Comparison of ENCODE assay signal across 9 cellular contexts in genomic region chr4:86453044-86453501, GRCh38.
DNase-seq lines count a peak whose midpoint lies in the region; ATAC-seq and TF ChIP-seq lines count a peak whose summit lies in the region.
"Had no signal": no experiment of that assay in that cellular context is flagged by ENCODE, and none has a peak within 500 bp of the region (broad histone marks: within the 10 kb centered on the region; RNA-seq: fewer than 3 reads in every experiment).

No MANE protein-coding gene starts in this region.

- H3K4me1 ChIP-seq in esophagus (ENCODE audit: control insufficient read depth in 2 of 2, insufficient read depth in 2 of 2, low read length in 1 of 2): peaks cover 0 to 15% of the 10 kb centered on the region in 2 donors
- H3K4me1 ChIP-seq in muscle layer of colon (ENCODE audit: insufficient read depth, low read length): peaks cover 3% of the 10 kb centered on the region
- H3K4me1 ChIP-seq in uterus: no peaks in the 10 kb centered on the region

- intact Hi-C loops in uterus (cut with DNase I; ENCODE audit: low total_unique reads): no loop called here

- H3K27ac Mint-ChIP-seq in activated naive CD4-positive, alpha-beta T cell treated with anti-CD3 and anti-CD28 coated beads, Interleukin-2, amount 50 U/mL, for 72 hours: no peak overlapping the region

- no peaks in the 10 kb centered on the region for H3K36me3 Mint-ChIP-seq in activated naive CD4-positive, alpha-beta T cell treated with anti-CD3 and anti-CD28 coated beads, Interleukin-2, amount 50 U/mL, for 72 hours

- no peak for ATAC-seq in activated naive CD4-positive, alpha-beta T cell treated with anti-CD3 and anti-CD28 coated beads, Interleukin-2, amount 50 U/mL, for 72 hours
- no peak for ATAC-seq in GM19397 (IDR thresholded peaks at IDR 0.05; ENCODE audit: unreplicated experiment)

- H3K9me3 ChIP-seq in esophagus (ENCODE audit: control insufficient read depth in 2 of 2, insufficient read depth in 1 of 2, low read depth in 1 of 2, low read length in 1 of 2) (no peaks in the 10 kb centered on the region), muscle layer of colon (ENCODE audit: low read length) (no peaks in the 10 kb centered on the region), uterus (no peaks in the 10 kb centered on the region)

- peak overlapping the region; percentile 70 to 78 for H3K27ac ChIP-seq in esophagus (ENCODE audit: low read depth in 2 of 2, low read length in 1 of 2)
- peak overlapping the region; percentile 29 for H3K27ac ChIP-seq in muscle layer of colon (ENCODE audit: low read depth, low read length)
- peak overlapping the region; percentile 91 to 94 for H3K27ac ChIP-seq in uterus

- no peak overlapping the region for H3K9ac ChIP-seq in muscle layer of colon (ENCODE audit: low read length)

- 49 to 57% methylated on average over 8 of the region's 8 CpGs for WGBS in esophagus, 2 donors

- peak; percentile 27 to 48 for DNase-seq in NCI-H524 (lab: John Stamatoyannopoulos, UW)
- DNase-seq in NCI-H524 treated with DMSO at 0.1 percent for 48 hours (lab: John Stamatoyannopoulos, UW): no peak
- DNase-seq in uterus: peak; percentile 59 to 65
- DNase-seq in activated naive CD4-positive, alpha-beta T cell treated with anti-CD3 and anti-CD28 coated beads, Interleukin-2, amount 50 U/mL, for 72 hours (ENCODE audit: low spot score in 2 of 2): no peak
- DNase-seq in SW480 (ENCODE audit: low spot score): no peak
- DNase-seq: ACHN had no signal

- H3K9me3 Mint-ChIP-seq in activated naive CD4-positive, alpha-beta T cell treated with anti-CD3 and anti-CD28 coated beads, Interleukin-2, amount 50 U/mL, for 72 hours: no peaks in the 10 kb centered on the region

- H3K4me3 ChIP-seq in esophagus (ENCODE audit: low read depth in 1 of 2, low read length in 2 of 2) (peak overlapping the region; percentile 18 to 20), muscle layer of colon (ENCODE audit: low read depth in 1 of 2, low read length in 2 of 2) (peak overlapping the region in 1 of 2 donors; percentile 43), uterus (peak overlapping the region; percentile 45 to 47)

- TF ChIP-seq CTCF in uterus (IDR thresholded peaks at IDR 0.05): no peak

- no peak for TF ChIP-seq POLR2A in uterus (IDR thresholded peaks at IDR 0.05)

- H3K27me3 ChIP-seq in esophagus (ENCODE audit: control insufficient read depth in 1 of 2, insufficient read depth in 2 of 2, low read length in 2 of 2) (no peaks in the 10 kb centered on the region), muscle layer of colon (ENCODE audit: control insufficient read depth in 1 of 2, insufficient read depth in 2 of 2, low read length in 2 of 2) (no peaks in the 10 kb centered on the region), uterus (no peaks in the 10 kb centered on the region)

- H3K36me3 ChIP-seq in esophagus (ENCODE audit: control insufficient read depth in 2 of 2, insufficient read depth in 2 of 2, low read length in 1 of 2) (no peaks in the 10 kb centered on the region), muscle layer of colon (ENCODE audit: insufficient read depth, low read length) (no peaks in the 10 kb centered on the region), uterus (no peaks in the 10 kb centered on the region)

Comparison
In these comparisons a context has a peak if more than half of its experiments do, and no peak if none do; other contexts are left out.
1. DNase-seq: peak in NCI-H524 (2 of 2) and uterus (2 of 2); none in NCI-H524 treated with DMSO at 0.1 percent for 48 hours (single experiment), activated naive CD4-positive, alpha-beta T cell treated with anti-CD3 and anti-CD28 coated beads, Interleukin-2, amount 50 U/mL, for 72 hours (0 of 2) and SW480 (single experiment).
2. H3K27ac ChIP-seq: peak in every context shown above with its lines; median percentile 92 in uterus; 74 in esophagus; 29 in muscle layer of colon.